1 cellular context compared by ENCODE assay signal in the genomic region with DNA sequence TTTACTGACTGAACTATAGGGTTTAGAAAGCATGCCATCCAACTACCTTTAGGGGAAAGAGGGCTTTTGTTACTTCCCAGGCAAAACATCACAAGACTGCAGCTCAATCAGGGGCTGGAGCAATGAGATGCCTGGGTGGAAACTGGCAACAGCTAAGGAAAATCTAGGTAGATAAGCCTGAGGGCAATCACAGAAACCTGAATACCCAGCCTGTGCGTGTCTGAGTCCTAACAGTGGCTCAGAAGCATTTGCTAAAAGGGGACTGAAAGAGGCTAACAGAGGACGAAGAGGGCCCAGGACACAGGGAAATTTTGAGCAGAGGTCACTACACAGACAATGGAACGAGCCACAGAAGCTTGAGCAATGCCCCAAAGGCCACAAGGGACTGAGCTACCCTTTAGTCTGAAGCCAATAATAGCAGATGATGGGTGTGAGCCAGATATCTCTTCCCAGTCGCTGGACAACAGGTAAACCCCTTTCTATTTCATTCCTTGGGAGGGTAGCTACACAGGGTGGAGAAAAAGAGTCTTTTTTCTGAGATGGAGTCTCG.
TF ChIP-seq lines count a peak whose summit lies in the region.

No MANE protein-coding gene starts in this region.

TF ChIP-seq in GM23338, 12 proteins besides CTCF, POLR2A, EP300 and RAD21 (continued from another document):
- TF ChIP-seq, protein P1, sequence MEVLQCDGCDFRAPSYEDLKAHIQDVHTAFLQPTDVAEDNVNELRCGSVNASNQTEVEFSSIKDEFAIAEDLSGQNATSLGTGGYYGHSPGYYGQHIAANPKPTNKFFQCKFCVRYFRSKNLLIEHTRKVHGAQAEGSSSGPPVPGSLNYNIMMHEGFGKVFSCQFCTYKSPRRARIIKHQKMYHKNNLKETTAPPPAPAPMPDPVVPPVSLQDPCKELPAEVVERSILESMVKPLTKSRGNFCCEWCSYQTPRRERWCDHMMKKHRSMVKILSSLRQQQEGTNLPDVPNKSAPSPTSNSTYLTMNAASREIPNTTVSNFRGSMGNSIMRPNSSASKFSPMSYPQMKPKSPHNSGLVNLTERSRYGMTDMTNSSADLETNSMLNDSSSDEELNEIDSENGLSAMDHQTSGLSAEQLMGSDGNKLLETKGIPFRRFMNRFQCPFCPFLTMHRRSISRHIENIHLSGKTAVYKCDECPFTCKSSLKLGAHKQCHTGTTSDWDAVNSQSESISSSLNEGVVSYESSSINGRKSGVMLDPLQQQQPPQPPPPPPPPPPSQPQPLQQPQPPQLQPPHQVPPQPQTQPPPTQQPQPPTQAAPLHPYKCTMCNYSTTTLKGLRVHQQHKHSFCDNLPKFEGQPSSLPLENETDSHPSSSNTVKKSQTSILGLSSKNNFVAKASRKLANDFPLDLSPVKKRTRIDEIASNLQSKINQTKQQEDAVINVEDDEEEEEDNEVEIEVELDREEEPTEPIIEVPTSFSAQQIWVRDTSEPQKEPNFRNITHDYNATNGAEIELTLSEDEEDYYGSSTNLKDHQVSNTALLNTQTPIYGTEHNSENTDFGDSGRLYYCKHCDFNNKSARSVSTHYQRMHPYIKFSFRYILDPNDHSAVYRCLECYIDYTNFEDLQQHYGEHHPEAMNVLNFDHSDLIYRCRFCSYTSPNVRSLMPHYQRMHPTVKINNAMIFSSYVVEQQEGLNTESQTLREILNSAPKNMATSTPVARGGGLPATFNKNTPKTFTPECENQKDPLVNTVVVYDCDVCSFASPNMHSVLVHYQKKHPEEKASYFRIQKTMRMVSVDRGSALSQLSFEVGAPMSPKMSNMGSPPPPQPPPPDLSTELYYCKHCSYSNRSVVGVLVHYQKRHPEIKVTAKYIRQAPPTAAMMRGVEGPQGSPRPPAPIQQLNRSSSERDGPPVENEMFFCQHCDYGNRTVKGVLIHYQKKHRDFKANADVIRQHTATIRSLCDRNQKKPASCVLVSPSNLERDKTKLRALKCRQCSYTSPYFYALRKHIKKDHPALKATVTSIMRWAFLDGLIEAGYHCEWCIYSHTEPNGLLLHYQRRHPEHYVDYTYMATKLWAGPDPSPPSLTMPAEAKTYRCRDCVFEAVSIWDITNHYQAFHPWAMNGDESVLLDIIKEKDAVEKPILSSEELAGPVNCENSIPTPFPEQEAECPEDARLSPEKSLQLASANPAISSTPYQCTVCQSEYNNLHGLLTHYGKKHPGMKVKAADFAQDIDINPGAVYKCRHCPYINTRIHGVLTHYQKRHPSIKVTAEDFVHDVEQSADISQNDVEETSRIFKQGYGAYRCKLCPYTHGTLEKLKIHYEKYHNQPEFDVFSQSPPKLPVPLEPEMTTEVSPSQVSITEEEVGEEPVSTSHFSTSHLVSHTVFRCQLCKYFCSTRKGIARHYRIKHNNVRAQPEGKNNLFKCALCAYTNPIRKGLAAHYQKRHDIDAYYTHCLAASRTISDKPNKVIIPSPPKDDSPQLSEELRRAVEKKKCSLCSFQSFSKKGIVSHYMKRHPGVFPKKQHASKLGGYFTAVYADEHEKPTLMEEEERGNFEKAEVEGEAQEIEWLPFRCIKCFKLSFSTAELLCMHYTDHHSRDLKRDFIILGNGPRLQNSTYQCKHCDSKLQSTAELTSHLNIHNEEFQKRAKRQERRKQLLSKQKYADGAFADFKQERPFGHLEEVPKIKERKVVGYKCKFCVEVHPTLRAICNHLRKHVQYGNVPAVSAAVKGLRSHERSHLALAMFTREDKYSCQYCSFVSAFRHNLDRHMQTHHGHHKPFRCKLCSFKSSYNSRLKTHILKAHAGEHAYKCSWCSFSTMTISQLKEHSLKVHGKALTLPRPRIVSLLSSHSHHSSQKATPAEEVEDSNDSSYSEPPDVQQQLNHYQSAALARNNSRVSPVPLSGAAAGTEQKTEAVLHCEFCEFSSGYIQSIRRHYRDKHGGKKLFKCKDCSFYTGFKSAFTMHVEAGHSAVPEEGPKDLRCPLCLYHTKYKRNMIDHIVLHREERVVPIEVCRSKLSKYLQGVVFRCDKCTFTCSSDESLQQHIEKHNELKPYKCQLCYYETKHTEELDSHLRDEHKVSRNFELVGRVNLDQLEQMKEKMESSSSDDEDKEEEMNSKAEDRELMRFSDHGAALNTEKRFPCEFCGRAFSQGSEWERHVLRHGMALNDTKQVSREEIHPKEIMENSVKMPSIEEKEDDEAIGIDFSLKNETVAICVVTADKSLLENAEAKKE (CRISPR knock-in tag; IDR thresholded peaks at IDR 0.05): no peak
- TF ChIP-seq NANOG (IDR thresholded peaks at IDR 0.05; ENCODE audit: borderline replicate concordance): no peak
- TF ChIP-seq ZNF114 (CRISPR knock-in tag; IDR thresholded peaks at IDR 0.05): no peak
- no peak for TF ChIP-seq POLR2AphosphoS5 (IDR thresholded peaks at IDR 0.05; ENCODE audit: low read depth)
- TF ChIP-seq EZH2 (IDR thresholded peaks at IDR 0.05; ENCODE audit: low read depth, unreplicated experiment): no peak
- TF ChIP-seq, protein P2, sequence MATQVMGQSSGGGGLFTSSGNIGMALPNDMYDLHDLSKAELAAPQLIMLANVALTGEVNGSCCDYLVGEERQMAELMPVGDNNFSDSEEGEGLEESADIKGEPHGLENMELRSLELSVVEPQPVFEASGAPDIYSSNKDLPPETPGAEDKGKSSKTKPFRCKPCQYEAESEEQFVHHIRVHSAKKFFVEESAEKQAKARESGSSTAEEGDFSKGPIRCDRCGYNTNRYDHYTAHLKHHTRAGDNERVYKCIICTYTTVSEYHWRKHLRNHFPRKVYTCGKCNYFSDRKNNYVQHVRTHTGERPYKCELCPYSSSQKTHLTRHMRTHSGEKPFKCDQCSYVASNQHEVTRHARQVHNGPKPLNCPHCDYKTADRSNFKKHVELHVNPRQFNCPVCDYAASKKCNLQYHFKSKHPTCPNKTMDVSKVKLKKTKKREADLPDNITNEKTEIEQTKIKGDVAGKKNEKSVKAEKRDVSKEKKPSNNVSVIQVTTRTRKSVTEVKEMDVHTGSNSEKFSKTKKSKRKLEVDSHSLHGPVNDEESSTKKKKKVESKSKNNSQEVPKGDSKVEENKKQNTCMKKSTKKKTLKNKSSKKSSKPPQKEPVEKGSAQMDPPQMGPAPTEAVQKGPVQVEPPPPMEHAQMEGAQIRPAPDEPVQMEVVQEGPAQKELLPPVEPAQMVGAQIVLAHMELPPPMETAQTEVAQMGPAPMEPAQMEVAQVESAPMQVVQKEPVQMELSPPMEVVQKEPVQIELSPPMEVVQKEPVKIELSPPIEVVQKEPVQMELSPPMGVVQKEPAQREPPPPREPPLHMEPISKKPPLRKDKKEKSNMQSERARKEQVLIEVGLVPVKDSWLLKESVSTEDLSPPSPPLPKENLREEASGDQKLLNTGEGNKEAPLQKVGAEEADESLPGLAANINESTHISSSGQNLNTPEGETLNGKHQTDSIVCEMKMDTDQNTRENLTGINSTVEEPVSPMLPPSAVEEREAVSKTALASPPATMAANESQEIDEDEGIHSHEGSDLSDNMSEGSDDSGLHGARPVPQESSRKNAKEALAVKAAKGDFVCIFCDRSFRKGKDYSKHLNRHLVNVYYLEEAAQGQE (IDR thresholded peaks at IDR 0.05; ENCODE audit: unreplicated experiment): no peak
- TF ChIP-seq CREB1 (CRISPR knock-in tag; IDR thresholded peaks at IDR 0.05; ENCODE audit: low read depth): no peak
- TF ChIP-seq, protein P3, sequence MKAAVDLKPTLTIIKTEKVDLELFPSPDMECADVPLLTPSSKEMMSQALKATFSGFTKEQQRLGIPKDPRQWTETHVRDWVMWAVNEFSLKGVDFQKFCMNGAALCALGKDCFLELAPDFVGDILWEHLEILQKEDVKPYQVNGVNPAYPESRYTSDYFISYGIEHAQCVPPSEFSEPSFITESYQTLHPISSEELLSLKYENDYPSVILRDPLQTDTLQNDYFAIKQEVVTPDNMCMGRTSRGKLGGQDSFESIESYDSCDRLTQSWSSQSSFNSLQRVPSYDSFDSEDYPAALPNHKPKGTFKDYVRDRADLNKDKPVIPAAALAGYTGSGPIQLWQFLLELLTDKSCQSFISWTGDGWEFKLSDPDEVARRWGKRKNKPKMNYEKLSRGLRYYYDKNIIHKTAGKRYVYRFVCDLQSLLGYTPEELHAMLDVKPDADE (IDR thresholded peaks at IDR 0.05): no peak
